In the genomic region with DNA sequence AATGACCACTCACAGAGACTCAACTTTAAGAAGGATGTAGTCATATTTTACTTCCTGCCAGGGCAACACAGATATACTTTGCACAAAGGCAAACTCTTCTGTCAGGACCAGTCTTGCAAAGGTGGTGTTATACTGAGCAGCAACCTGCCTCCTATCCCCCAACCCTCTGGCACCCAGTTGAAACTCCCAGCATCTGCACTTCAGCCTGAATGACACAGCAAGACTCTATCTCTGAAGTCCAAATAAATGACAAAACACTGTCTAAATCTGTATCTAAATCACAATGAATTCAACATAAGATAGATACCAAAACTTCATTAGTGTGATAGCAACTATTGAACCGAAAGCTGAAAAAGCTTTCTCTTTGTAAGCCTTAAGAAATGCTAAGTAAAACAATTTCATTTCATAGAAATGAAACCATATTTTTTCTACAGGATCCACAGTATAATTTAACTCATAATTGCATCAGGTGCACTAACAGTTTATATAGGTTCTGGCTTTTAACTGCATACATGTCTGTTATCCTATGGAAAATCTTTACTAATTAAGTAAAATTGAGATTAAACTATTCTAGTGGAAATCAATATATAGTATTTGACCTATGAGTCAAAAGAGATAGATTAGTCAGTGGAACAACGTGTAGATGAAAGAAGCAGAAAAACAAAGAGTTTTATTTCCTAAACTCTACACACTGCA, we compare ENCODE assay signal across 13 cellular contexts.
A peak's percentile ranks its signal among the peaks of the same experiment; 100 is the strongest.
DNase-seq lines count a peak whose midpoint lies in the region; ATAC-seq and TF ChIP-seq lines count a peak whose summit lies in the region.
"Had no signal": no experiment of that assay in that cellular context is flagged by ENCODE, and none has a peak within 500 bp of the region (broad histone marks: within the 10 kb centered on the region; RNA-seq: fewer than 3 reads in every experiment).

No MANE protein-coding gene starts in this region.

- H3K4me1 Mint-ChIP-seq in T-helper 17 cell = peaks cover 27% of the 10 kb centered on the region
- H3K4me1 Mint-ChIP-seq in effector memory CD8-positive, alpha-beta T cell (ENCODE audit: low read depth in 2 of 2) = peaks cover 4 to 13% of the 10 kb centered on the region in 2 donors
- H3K4me1 Mint-ChIP-seq: brain, endodermal cell had no signal

- H3K27me3 ChIP-seq in H7 (ENCODE audit: control insufficient read depth, insufficient read depth, low read length) = no peaks in the 10 kb centered on the region

- no peak overlapping the region for H3K4me3 ChIP-seq in H7 (ENCODE audit: insufficient read depth, low read depth, low read length)

- H3K4me3 Mint-ChIP-seq in T-helper 17 cell = peak overlapping the region; percentile 82
- H3K4me3 Mint-ChIP-seq in effector memory CD8-positive, alpha-beta T cell = no peak overlapping the region
- H3K4me3 Mint-ChIP-seq: brain, endodermal cell, type B pancreatic cell had no signal

- H3K9me3 ChIP-seq in T-helper 17 cell (ENCODE audit: control insufficient read depth, low read length, poor library complexity, severe bottlenecking) = no peaks in the 10 kb centered on the region

- peak overlapping the region; percentile 86 for H3K27ac Mint-ChIP-seq in T-helper 17 cell
- no peak overlapping the region for H3K27ac Mint-ChIP-seq in effector memory CD8-positive, alpha-beta T cell
- H3K27ac Mint-ChIP-seq: brain, endodermal cell, type B pancreatic cell had no signal

- H3K36me3 Mint-ChIP-seq in T-helper 17 cell (ENCODE audit: low read depth) = no peaks in the 10 kb centered on the region
- no peaks in the 10 kb centered on the region for H3K36me3 Mint-ChIP-seq in effector memory CD8-positive, alpha-beta T cell (ENCODE audit: insufficient read depth)
- H3K36me3 Mint-ChIP-seq: brain had no signal

- no peaks in the 10 kb centered on the region for H3K36me3 ChIP-seq in H7 (replicated peaks; ENCODE audit: control insufficient read depth, insufficient read depth, low read length)

- no peaks in the 10 kb centered on the region for H3K27me3 Mint-ChIP-seq in T-helper 17 cell
- no peaks in the 10 kb centered on the region for H3K27me3 Mint-ChIP-seq in effector memory CD8-positive, alpha-beta T cell
- H3K27me3 Mint-ChIP-seq: brain, type B pancreatic cell had no signal

- peak; percentile 54 for ATAC-seq in GM18511 (IDR thresholded peaks at IDR 0.05; ENCODE audit: unreplicated experiment)
- ATAC-seq in GM21619 (IDR thresholded peaks at IDR 0.05; ENCODE audit: unreplicated experiment) = peak; percentile 49
- ATAC-seq in T-helper 17 cell = peak; percentile 77
- peak; percentile 47 for ATAC-seq in effector memory CD8-positive, alpha-beta T cell (replicated peaks)
- no peak for ATAC-seq in SK-N-SH treated with all-trans-retinoic acid at 6 μM for 48 hours

- no peaks in the 10 kb centered on the region for H3K9me3 Mint-ChIP-seq in effector memory CD8-positive, alpha-beta T cell
- H3K9me3 Mint-ChIP-seq: brain, endodermal cell, type B pancreatic cell had no signal

- DNase-seq in T-helper 17 cell = no peak
- no peak for DNase-seq in effector memory CD8-positive, alpha-beta T cell
- no peak for DNase-seq in NCI-H1417 treated with DMSO at 0.1 percent for 48 hours (lab: John Stamatoyannopoulos, UW)
- no peak for DNase-seq in H7
- no peak for DNase-seq in iPS-NIHi7 (ENCODE audit: extremely low spot score)
- DNase-seq: endodermal cell, NCI-H1048, PC-3 had no signal

TF ChIP-seq in SK-N-SH treated with all-trans-retinoic acid at 6 μM for 48 hours, 23 proteins besides CTCF, POLR2A, EP300 and RAD21 (continues in another document):
- no peak for TF ChIP-seq ISL1 (CRISPR knock-in tag; IDR thresholded peaks at IDR 0.05)
- no peak for TF ChIP-seq BACH2 (CRISPR knock-in tag; IDR thresholded peaks at IDR 0.05; ENCODE audit: borderline replicate concordance)
- TF ChIP-seq ZNF70 (CRISPR knock-in tag; IDR thresholded peaks at IDR 0.05) = no peak
- no peak for TF ChIP-seq ZFP30 (CRISPR knock-in tag; IDR thresholded peaks at IDR 0.05)
- TF ChIP-seq, protein P1, sequence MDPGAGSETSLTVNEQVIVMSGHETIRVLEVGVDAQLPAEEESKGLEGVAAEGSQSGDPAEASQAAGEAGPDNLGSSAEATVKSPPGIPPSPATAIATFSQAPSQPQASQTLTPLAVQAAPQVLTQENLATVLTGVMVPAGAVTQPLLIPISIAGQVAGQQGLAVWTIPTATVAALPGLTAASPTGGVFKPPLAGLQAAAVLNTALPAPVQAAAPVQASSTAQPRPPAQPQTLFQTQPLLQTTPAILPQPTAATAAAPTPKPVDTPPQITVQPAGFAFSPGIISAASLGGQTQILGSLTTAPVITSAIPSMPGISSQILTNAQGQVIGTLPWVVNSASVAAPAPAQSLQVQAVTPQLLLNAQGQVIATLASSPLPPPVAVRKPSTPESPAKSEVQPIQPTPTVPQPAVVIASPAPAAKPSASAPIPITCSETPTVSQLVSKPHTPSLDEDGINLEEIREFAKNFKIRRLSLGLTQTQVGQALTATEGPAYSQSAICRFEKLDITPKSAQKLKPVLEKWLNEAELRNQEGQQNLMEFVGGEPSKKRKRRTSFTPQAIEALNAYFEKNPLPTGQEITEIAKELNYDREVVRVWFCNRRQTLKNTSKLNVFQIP (CRISPR knock-in tag; IDR thresholded peaks at IDR 0.05; ENCODE audit: borderline replicate concordance, low read depth) = no peak
- no peak for TF ChIP-seq ZC3H10 (CRISPR knock-in tag; IDR thresholded peaks at IDR 0.05)
- TF ChIP-seq, protein P2, sequence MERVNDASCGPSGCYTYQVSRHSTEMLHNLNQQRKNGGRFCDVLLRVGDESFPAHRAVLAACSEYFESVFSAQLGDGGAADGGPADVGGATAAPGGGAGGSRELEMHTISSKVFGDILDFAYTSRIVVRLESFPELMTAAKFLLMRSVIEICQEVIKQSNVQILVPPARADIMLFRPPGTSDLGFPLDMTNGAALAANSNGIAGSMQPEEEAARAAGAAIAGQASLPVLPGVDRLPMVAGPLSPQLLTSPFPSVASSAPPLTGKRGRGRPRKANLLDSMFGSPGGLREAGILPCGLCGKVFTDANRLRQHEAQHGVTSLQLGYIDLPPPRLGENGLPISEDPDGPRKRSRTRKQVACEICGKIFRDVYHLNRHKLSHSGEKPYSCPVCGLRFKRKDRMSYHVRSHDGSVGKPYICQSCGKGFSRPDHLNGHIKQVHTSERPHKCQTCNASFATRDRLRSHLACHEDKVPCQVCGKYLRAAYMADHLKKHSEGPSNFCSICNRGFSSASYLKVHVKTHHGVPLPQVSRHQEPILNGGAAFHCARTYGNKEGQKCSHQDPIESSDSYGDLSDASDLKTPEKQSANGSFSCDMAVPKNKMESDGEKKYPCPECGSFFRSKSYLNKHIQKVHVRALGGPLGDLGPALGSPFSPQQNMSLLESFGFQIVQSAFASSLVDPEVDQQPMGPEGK (CRISPR knock-in tag; IDR thresholded peaks at IDR 0.05; ENCODE audit: borderline replicate concordance) = no peak
- TF ChIP-seq SNAI2 (CRISPR knock-in tag; IDR thresholded peaks at IDR 0.05) = no peak
- TF ChIP-seq RARB (CRISPR knock-in tag; IDR thresholded peaks at IDR 0.05) = no peak
- no peak for TF ChIP-seq TCF4 (CRISPR knock-in tag; IDR thresholded peaks at IDR 0.05; ENCODE audit: borderline replicate concordance)
- TF ChIP-seq, protein P3, sequence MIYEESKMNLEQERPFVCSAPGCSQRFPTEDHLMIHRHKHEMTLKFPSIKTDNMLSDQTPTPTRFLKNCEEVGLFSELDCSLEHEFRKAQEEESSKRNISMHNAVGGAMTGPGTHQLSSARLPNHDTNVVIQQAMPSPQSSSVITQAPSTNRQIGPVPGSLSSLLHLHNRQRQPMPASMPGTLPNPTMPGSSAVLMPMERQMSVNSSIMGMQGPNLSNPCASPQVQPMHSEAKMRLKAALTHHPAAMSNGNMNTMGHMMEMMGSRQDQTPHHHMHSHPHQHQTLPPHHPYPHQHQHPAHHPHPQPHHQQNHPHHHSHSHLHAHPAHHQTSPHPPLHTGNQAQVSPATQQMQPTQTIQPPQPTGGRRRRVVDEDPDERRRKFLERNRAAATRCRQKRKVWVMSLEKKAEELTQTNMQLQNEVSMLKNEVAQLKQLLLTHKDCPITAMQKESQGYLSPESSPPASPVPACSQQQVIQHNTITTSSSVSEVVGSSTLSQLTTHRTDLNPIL (CRISPR knock-in tag; IDR thresholded peaks at IDR 0.05; ENCODE audit: low read depth) = no peak
- TF ChIP-seq ZFP3 (CRISPR knock-in tag; IDR thresholded peaks at IDR 0.05) = no peak
- TF ChIP-seq ZNF8 (CRISPR knock-in tag; IDR thresholded peaks at IDR 0.05) = no peak
- TF ChIP-seq GLIS3 (CRISPR knock-in tag; IDR thresholded peaks at IDR 0.05) = no peak
- no peak for TF ChIP-seq PPARA (CRISPR knock-in tag; IDR thresholded peaks at IDR 0.05; ENCODE audit: borderline replicate concordance)
- TF ChIP-seq ZNF565 (CRISPR knock-in tag; conservative IDR thresholded peaks at IDR 0.05; ENCODE audit: low read depth) = no peak
- TF ChIP-seq, protein P4, sequence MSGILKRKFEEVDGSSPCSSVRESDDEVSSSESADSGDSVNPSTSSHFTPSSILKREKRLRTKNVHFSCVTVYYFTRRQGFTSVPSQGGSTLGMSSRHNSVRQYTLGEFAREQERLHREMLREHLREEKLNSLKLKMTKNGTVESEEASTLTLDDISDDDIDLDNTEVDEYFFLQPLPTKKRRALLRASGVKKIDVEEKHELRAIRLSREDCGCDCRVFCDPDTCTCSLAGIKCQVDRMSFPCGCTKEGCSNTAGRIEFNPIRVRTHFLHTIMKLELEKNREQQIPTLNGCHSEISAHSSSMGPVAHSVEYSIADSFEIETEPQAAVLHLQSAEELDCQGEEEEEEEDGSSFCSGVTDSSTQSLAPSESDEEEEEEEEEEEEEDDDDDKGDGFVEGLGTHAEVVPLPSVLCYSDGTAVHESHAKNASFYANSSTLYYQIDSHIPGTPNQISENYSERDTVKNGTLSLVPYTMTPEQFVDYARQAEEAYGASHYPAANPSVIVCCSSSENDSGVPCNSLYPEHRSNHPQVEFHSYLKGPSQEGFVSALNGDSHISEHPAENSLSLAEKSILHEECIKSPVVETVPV (CRISPR knock-in tag; IDR thresholded peaks at IDR 0.05) = no peak
